Comparison of ENCODE assay signal across 18 cellular contexts in genomic region chr1:242205622-242206489, GRCh38.
DNase-seq lines count a peak whose midpoint lies in the region; ATAC-seq and TF ChIP-seq lines count a peak whose summit lies in the region.
"Had no signal": no experiment of that assay in that cellular context is flagged by ENCODE, and none has a peak within 500 bp of the region (broad histone marks: within the 10 kb centered on the region; RNA-seq: fewer than 3 reads in every experiment).

No MANE protein-coding gene starts in this region.

- peak overlapping the region in 3 of 5 experiments; percentile 15 to 63 (median 44) for H3K27ac Mint-ChIP-seq in brain
- H3K27ac Mint-ChIP-seq in T-helper 17 cell, result no peak overlapping the region
- H3K27ac Mint-ChIP-seq: activated CD4-positive, alpha-beta T cell treated with anti-CD3 and anti-CD28 coated beads, Interleukin-2, amount 10 ng/mL, durations not matched to agents 24 days and 14 days; CD8-positive, alpha-beta T cell; mesothelial cell of epicardium; progenitor cell of endocrine pancreas had no signal

- H4K20me1 ChIP-seq in smooth muscle cell (ENCODE audit: low read depth), result no peaks in the 10 kb centered on the region

- no peaks in the 10 kb centered on the region for H3K36me3 ChIP-seq in smooth muscle cell (ENCODE audit: low read depth)

- no peak overlapping the region for H2AFZ ChIP-seq in smooth muscle cell (ENCODE audit: low read depth)

- H3F3A ChIP-seq in smooth muscle cell (ENCODE audit: low read depth), result no peaks in the 10 kb centered on the region

- H3K27ac ChIP-seq in layer of hippocampus (ENCODE audit: low read depth, low read length) (peak overlapping the region; percentile 80), temporal lobe (ENCODE audit: low read depth, low read length) (peak overlapping the region; percentile 66), smooth muscle cell (ENCODE audit: low read depth) (no peak overlapping the region)

- no peaks in the 10 kb centered on the region for H3K79me2 ChIP-seq in smooth muscle cell (ENCODE audit: low read depth)

- ATAC-seq in T-helper 17 cell, result no peak
- ATAC-seq: CD8-positive, alpha-beta T cell had no signal

- no peaks in the 10 kb centered on the region for H3K27me3 Mint-ChIP-seq in brain
- peaks cover 7% of the 10 kb centered on the region for H3K27me3 Mint-ChIP-seq in T-helper 17 cell
- H3K27me3 Mint-ChIP-seq: activated CD4-positive, alpha-beta T cell treated with anti-CD3 and anti-CD28 coated beads, Interleukin-2, amount 10 ng/mL, durations not matched to agents 24 days and 14 days had no signal

- H3K36me3 Mint-ChIP-seq in brain (no peaks in the 10 kb centered on the region), T-helper 17 cell (ENCODE audit: low read depth) (no peaks in the 10 kb centered on the region)
- H3K36me3 Mint-ChIP-seq: CD8-positive, alpha-beta T cell; mesothelial cell of epicardium had no signal

- H3K4me3 Mint-ChIP-seq in brain (no peak overlapping the region), T-helper 17 cell (no peak overlapping the region)
- H3K4me3 Mint-ChIP-seq: activated CD4-positive, alpha-beta T cell treated with anti-CD3 and anti-CD28 coated beads, Interleukin-2, amount 10 ng/mL, durations not matched to agents 24 days and 14 days; CD8-positive, alpha-beta T cell; mesothelial cell of epicardium had no signal

- H3K9me3 Mint-ChIP-seq in brain, result peaks cover 0 to 16% (median 2%) of the 10 kb centered on the region in 5 experiments
- H3K9me3 Mint-ChIP-seq: activated CD4-positive, alpha-beta T cell treated with anti-CD3 and anti-CD28 coated beads, Interleukin-2, amount 10 ng/mL, durations not matched to agents 24 days and 14 days; CD8-positive, alpha-beta T cell had no signal

- WGBS in smooth muscle cell (ENCODE audit: low lambda C conversion rate), result 76% methylated on average over 7 of the region's 7 CpGs

- H3K27me3 ChIP-seq in layer of hippocampus (ENCODE audit: control insufficient read depth, insufficient read depth, low read length), result no peaks in the 10 kb centered on the region
- H3K27me3 ChIP-seq in smooth muscle cell (ENCODE audit: low read depth), result no peaks in the 10 kb centered on the region

- DNase-seq in NCI-H446 treated with DMSO at 0.1 percent for 48 hours (lab: John Stamatoyannopoulos, UW) (peak; percentile 99), T-helper 17 cell (no peak), smooth muscle cell (lab: John Stamatoyannopoulos, UW; ENCODE audit: unreplicated experiment) (no peak), NCI-H1417 treated with DMSO at 0.1 percent for 48 hours (lab: John Stamatoyannopoulos, UW) (no peak)
- DNase-seq: activated CD4-positive, alpha-beta T cell treated with anti-CD3 and anti-CD28 coated beads, Interleukin-2, amount 10 ng/mL, durations not matched to agents 24 days and 14 days; activated T-cell treated with anti-CD3 and anti-CD28 coated beads, Interleukin-2, amount 50 U/mL, for 1 hour; CD8-positive, alpha-beta T cell; foreskin melanocyte; HCEC 1CT; NCI-H2029; Right ventricle myocardium superior; T-helper 9 cell; trophoblast cell had no signal

- H3K4me1 Mint-ChIP-seq in brain, result peaks cover 61% of the 10 kb centered on the region
- H3K4me1 Mint-ChIP-seq in T-helper 17 cell, result no peaks in the 10 kb centered on the region
- H3K4me1 Mint-ChIP-seq: activated CD4-positive, alpha-beta T cell treated with anti-CD3 and anti-CD28 coated beads, Interleukin-2, amount 10 ng/mL, durations not matched to agents 24 days and 14 days had no signal

- H3K9ac ChIP-seq in smooth muscle cell (ENCODE audit: low read depth), result no peak overlapping the region

- no peak overlapping the region for H3K4me3 ChIP-seq in smooth muscle cell

- peaks cover 5% of the 10 kb centered on the region for H3K4me1 ChIP-seq in smooth muscle cell (ENCODE audit: low read depth)

- no peak overlapping the region for H3K4me2 ChIP-seq in smooth muscle cell

- H3K9me3 ChIP-seq in T-helper 17 cell (ENCODE audit: control insufficient read depth, low read length, poor library complexity, severe bottlenecking) (no peaks in the 10 kb centered on the region), smooth muscle cell (replicated peaks; ENCODE audit: low read depth) (no peaks in the 10 kb centered on the region)

- no peak for TF ChIP-seq CTCF in brain (conservative IDR thresholded peaks at IDR 0.05)
- TF ChIP-seq CTCF in smooth muscle cell (IDR thresholded peaks at IDR 0.05; ENCODE audit: borderline replicate concordance, insufficient read depth, poor library complexity, severe bottlenecking), result no peak
